In genomic region chr7:106285051-106285800, GRCh38 we compare ENCODE assay signal across 1 cellular context.
TF ChIP-seq lines count a peak whose summit lies in the region.

No MANE protein-coding gene starts in this region.

TF ChIP-seq in K562, 482 proteins besides CTCF, POLR2A, EP300 and RAD21 (continued from another document and continues in another):
- TF ChIP-seq ZNF592 (IDR thresholded peaks at IDR 0.05): peak; percentile 46
- TF ChIP-seq EP400 (IDR thresholded peaks at IDR 0.05): peak; percentile 96
- TF ChIP-seq MBD2 (IDR thresholded peaks at IDR 0.05; ENCODE audit: borderline replicate concordance, low read depth): peak; percentile 34; the same call in 1 of the 2 replicates
- peak; percentile 46; the same call in 1 of the 2 replicates for TF ChIP-seq ARID4B (CRISPR knock-in tag; IDR thresholded peaks at IDR 0.05)
- 0 out of 2 replicates have a peak, but pooled peaks have one; percentile 27 for TF ChIP-seq ZBED1 (IDR thresholded peaks at IDR 0.05)
- peak; percentile 98 to 99 for TF ChIP-seq MNT (conservative IDR thresholded peaks at IDR 0.05)
- peak; percentile 68 to 88; a peak in 2 of 4 replicates for TF ChIP-seq SIN3A (IDR thresholded peaks at IDR 0.05; ENCODE audit: borderline replicate concordance in 2 of 2, control insufficient read depth in 1 of 2, low read depth in 2 of 2, low read length in 2 of 2)
- TF ChIP-seq ZNF75A (CRISPR knock-in tag; IDR thresholded peaks at IDR 0.05): peak; percentile 52; the same call in 1 of the 2 replicates
- TF ChIP-seq SMAD1 (IDR thresholded peaks at IDR 0.05; ENCODE audit: low read depth, low read length, partially characterized antibody): peak; percentile 74
- TF ChIP-seq ZFP1 (CRISPR knock-in tag; IDR thresholded peaks at IDR 0.05): peak; percentile 28; the same call in 1 of the 2 replicates
- TF ChIP-seq TCF7 (IDR thresholded peaks at IDR 0.05; ENCODE audit: borderline replicate concordance): peak; percentile 85; the same call in 1 of the 2 replicates
- TF ChIP-seq PKNOX1 (IDR thresholded peaks at IDR 0.05): peak; percentile 82
- TF ChIP-seq GABPA (tag; conservative IDR thresholded peaks at IDR 0.05; ENCODE audit: low read depth): peak; percentile 56; the same call in 1 of the 2 replicates
- TF ChIP-seq CLOCK (CRISPR knock-in tag; IDR thresholded peaks at IDR 0.05; ENCODE audit: borderline replicate concordance): no peak
- no peak for TF ChIP-seq MECOM (CRISPR knock-in tag; IDR thresholded peaks at IDR 0.05)
- TF ChIP-seq NR2F6 (CRISPR knock-in tag; IDR thresholded peaks at IDR 0.05): no peak
- TF ChIP-seq SIX5 (IDR thresholded peaks at IDR 0.05; ENCODE audit: borderline replicate concordance in 1 of 2, insufficient read depth in 1 of 2, low read depth in 1 of 2, low read length in 2 of 2): no peak
- no peak for TF ChIP-seq SRSF1 (IDR thresholded peaks at IDR 0.05; ENCODE audit: low read depth, low read length)
- TF ChIP-seq MYC (IDR thresholded peaks at IDR 0.05; ENCODE audit: low read depth, low read length): peak; percentile 96
- peak; percentile 92 for TF ChIP-seq MYC (CRISPR knock-in tag; IDR thresholded peaks at IDR 0.05; ENCODE audit: borderline replicate concordance, low read depth)
- peak; percentile 99 for TF ChIP-seq CCNT2 (IDR thresholded peaks at IDR 0.05; ENCODE audit: borderline replicate concordance, extremely low read depth, insufficient read length, low read depth, low read length)
- no peak for TF ChIP-seq STAG1 (CRISPR knock-in tag; IDR thresholded peaks at IDR 0.05; ENCODE audit: borderline replicate concordance)
- TF ChIP-seq POLR2G (IDR thresholded peaks at IDR 0.05; ENCODE audit: low read depth, low read length): peak; percentile 91
- TF ChIP-seq TAF9B (IDR thresholded peaks at IDR 0.05; ENCODE audit: partially characterized antibody): peak; percentile 92
- TF ChIP-seq KLF10 (CRISPR knock-in tag; IDR thresholded peaks at IDR 0.05): no peak
- TF ChIP-seq CREM (IDR thresholded peaks at IDR 0.05; ENCODE audit: low read depth): peak; percentile 91
- no peak for TF ChIP-seq ELF4 (CRISPR knock-in tag; IDR thresholded peaks at IDR 0.05)
- TF ChIP-seq TCF7L2 (IDR thresholded peaks at IDR 0.05; ENCODE audit: low read depth, low read length): no peak
- peak; percentile 97 for TF ChIP-seq SP1 (CRISPR knock-in tag; IDR thresholded peaks at IDR 0.05)
- peak; percentile 37 for TF ChIP-seq DACH1 (IDR thresholded peaks at IDR 0.05; ENCODE audit: partially characterized antibody)
- no peak for TF ChIP-seq HMGXB4 (CRISPR knock-in tag; IDR thresholded peaks at IDR 0.05)
- TF ChIP-seq TAF7 (tag; IDR thresholded peaks at IDR 0.05): no peak; the same call in none of the 2 replicates
- 0 out of 2 replicates have a peak, but pooled peaks have one; percentile 46 for TF ChIP-seq SMARCA5 (IDR thresholded peaks at IDR 0.05)
- 0 out of 2 replicates have a peak, but pooled peaks have one; percentile 6 for TF ChIP-seq ZNF121 (CRISPR knock-in tag; conservative IDR thresholded peaks at IDR 0.05)
- peak; percentile 62 for TF ChIP-seq NCOR1 (IDR thresholded peaks at IDR 0.05)
- TF ChIP-seq THRA (IDR thresholded peaks at IDR 0.05): no peak
- peak; percentile 88 for TF ChIP-seq SREBF1 (IDR thresholded peaks at IDR 0.05; ENCODE audit: borderline replicate concordance, low read depth, low read length)
- 0 out of 2 replicates have a peak, but pooled peaks have one; percentile 56 for TF ChIP-seq JUN (IDR thresholded peaks at IDR 0.05; ENCODE audit: borderline replicate concordance, low read depth, low read length)
- no peak for TF ChIP-seq JUN (CRISPR knock-in tag; IDR thresholded peaks at IDR 0.05; ENCODE audit: borderline replicate concordance)
- peak; percentile 51 for TF ChIP-seq GTF2B (IDR thresholded peaks at IDR 0.05; ENCODE audit: extremely low read depth, insufficient read length)
- peak; percentile 27 for TF ChIP-seq TBP (optimal IDR thresholded peaks at IDR 0.05; ENCODE audit: low read depth, low read length)
- TF ChIP-seq GTF2A2 (tag; IDR thresholded peaks at IDR 0.05): peak; percentile 45; the same call in 1 of the 2 replicates
- TF ChIP-seq HLTF (IDR thresholded peaks at IDR 0.05): peak; percentile 76; the same call in 1 of the 2 replicates
